14 cellular contexts compared by ENCODE assay signal in the genomic region with DNA sequence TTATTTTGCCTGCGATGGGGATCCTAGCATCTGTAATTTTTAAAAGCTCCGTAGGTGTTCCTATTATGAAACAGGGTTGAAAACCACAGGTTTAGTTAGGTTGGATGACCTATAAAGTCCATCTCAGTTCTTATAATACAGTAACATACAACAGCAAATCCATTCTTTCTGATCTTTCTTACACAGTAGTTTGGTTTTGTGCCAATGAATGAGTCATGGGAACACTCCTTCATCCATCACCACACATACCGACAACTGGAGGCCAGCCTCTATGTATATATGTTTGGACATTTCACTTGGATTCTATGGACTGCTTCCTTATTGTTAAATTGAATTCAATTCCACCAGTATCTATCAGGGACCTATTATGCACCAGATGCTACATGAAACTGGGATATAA.
A peak's percentile ranks its signal among the peaks of the same experiment; 100 is the strongest.
DNase-seq lines count a peak whose midpoint lies in the region; ATAC-seq and TF ChIP-seq lines count a peak whose summit lies in the region.
"Had no signal": no experiment of that assay in that cellular context is flagged by ENCODE, and none has a peak within 500 bp of the region (broad histone marks: within the 10 kb centered on the region; RNA-seq: fewer than 3 reads in every experiment).

No MANE protein-coding gene starts in this region.

- H3K4me3 ChIP-seq in AG10803 (ENCODE audit: low read length): no peak overlapping the region
- H3K4me3 ChIP-seq: BLaER1, upper lobe of right lung had no signal

- H3K27ac Mint-ChIP-seq in naive thymus-derived CD8-positive, alpha-beta T cell: peak overlapping the region in 1 of 10 donors; percentile 59
- H3K27ac Mint-ChIP-seq: activated CD8-positive, alpha-beta memory T cell treated with anti-CD3 and anti-CD28 coated beads, Interleukin-2, amount 10 ng/mL, durations not matched to agents 7 days and 5 days; activated naive CD8-positive, alpha-beta T cell treated with anti-CD3 and anti-CD28 coated beads, Interleukin-2, amount 50 U/mL, for 24 hours; T-helper 1 cell treated with Interleukin-12 subunit alpha and Interleukin-12 subunit beta and Interleukin-4 antibody, amounts not matched to agents 30 μg/mL and 1 μg/mL, for 36 hours had no signal

- no peaks in the 10 kb centered on the region for H3K27me3 Mint-ChIP-seq in naive thymus-derived CD8-positive, alpha-beta T cell
- H3K27me3 Mint-ChIP-seq: activated CD8-positive, alpha-beta memory T cell treated with anti-CD3 and anti-CD28 coated beads, Interleukin-2, amount 10 ng/mL, durations not matched to agents 7 days and 5 days; activated naive CD8-positive, alpha-beta T cell treated with anti-CD3 and anti-CD28 coated beads, Interleukin-2, amount 50 U/mL, for 24 hours had no signal

- peak; percentile 44 for DNase-seq in AG10803 (ENCODE audit: low read depth)
- peak; percentile 44 for DNase-seq in HS-5 (ENCODE audit: low read depth)
- peak; percentile 89 for DNase-seq in astrocyte of the hippocampus (ENCODE audit: low read depth, low spot score)
- peak; percentile 16 for DNase-seq in hepatic stellate cell (ENCODE audit: low spot score)
- DNase-seq in naive thymus-derived CD8-positive, alpha-beta T cell: no peak
- DNase-seq in NK-92 (lab: John Stamatoyannopoulos, UW; ENCODE audit: unreplicated experiment): no peak
- DNase-seq: activated CD8-positive, alpha-beta memory T cell treated with anti-CD3 and anti-CD28 coated beads, Interleukin-2, amount 10 ng/mL, durations not matched to agents 7 days and 5 days; activated naive CD8-positive, alpha-beta T cell treated with anti-CD3 and anti-CD28 coated beads, Interleukin-2, amount 50 U/mL, for 24 hours; KG1; upper lobe of right lung had no signal

- POLR2A ChIA-PET in naive thymus-derived CD8-positive, alpha-beta T cell (lab: Charles Lee): no interaction called here

- H3K9me3 Mint-ChIP-seq in naive thymus-derived CD8-positive, alpha-beta T cell: no peaks in the 10 kb centered on the region
- H3K9me3 Mint-ChIP-seq: activated naive CD8-positive, alpha-beta T cell treated with anti-CD3 and anti-CD28 coated beads, Interleukin-2, amount 50 U/mL, for 24 hours; T-helper 1 cell treated with Interleukin-12 subunit alpha and Interleukin-12 subunit beta and Interleukin-4 antibody, amounts not matched to agents 30 μg/mL and 1 μg/mL, for 36 hours had no signal

- ATAC-seq in HG03342 (IDR thresholded peaks at IDR 0.05; ENCODE audit: unreplicated experiment) (no peak), GM19351 (IDR thresholded peaks at IDR 0.05; ENCODE audit: unreplicated experiment) (no peak)
- no peak for ATAC-seq in naive thymus-derived CD8-positive, alpha-beta T cell
- ATAC-seq: activated CD8-positive, alpha-beta memory T cell treated with anti-CD3 and anti-CD28 coated beads, Interleukin-2, amount 10 ng/mL, durations not matched to agents 7 days and 5 days; activated naive CD8-positive, alpha-beta T cell treated with anti-CD3 and anti-CD28 coated beads, Interleukin-2, amount 50 U/mL, for 24 hours; upper lobe of right lung had no signal

- TF ChIP-seq CTCF in AG10803 (conservative IDR thresholded peaks at IDR 0.05; ENCODE audit: low read length): no peak

- peaks cover 0 to 28% (median 7%) of the 10 kb centered on the region in 3 donors for H3K36me3 Mint-ChIP-seq in naive thymus-derived CD8-positive, alpha-beta T cell
- H3K36me3 Mint-ChIP-seq: activated CD8-positive, alpha-beta memory T cell treated with anti-CD3 and anti-CD28 coated beads, Interleukin-2, amount 10 ng/mL, durations not matched to agents 7 days and 5 days had no signal

- H3K4me3 Mint-ChIP-seq in naive thymus-derived CD8-positive, alpha-beta T cell: no peak overlapping the region
- H3K4me3 Mint-ChIP-seq: activated CD8-positive, alpha-beta memory T cell treated with anti-CD3 and anti-CD28 coated beads, Interleukin-2, amount 10 ng/mL, durations not matched to agents 7 days and 5 days; activated naive CD8-positive, alpha-beta T cell treated with anti-CD3 and anti-CD28 coated beads, Interleukin-2, amount 50 U/mL, for 24 hours; T-helper 1 cell treated with Interleukin-12 subunit alpha and Interleukin-12 subunit beta and Interleukin-4 antibody, amounts not matched to agents 30 μg/mL and 1 μg/mL, for 36 hours had no signal

- H3K4me1 Mint-ChIP-seq in naive thymus-derived CD8-positive, alpha-beta T cell: peaks cover 0 to 2% (median 0%) of the 10 kb centered on the region in 4 donors
- H3K4me1 Mint-ChIP-seq: activated CD8-positive, alpha-beta memory T cell treated with anti-CD3 and anti-CD28 coated beads, Interleukin-2, amount 10 ng/mL, durations not matched to agents 7 days and 5 days; activated naive CD8-positive, alpha-beta T cell treated with anti-CD3 and anti-CD28 coated beads, Interleukin-2, amount 50 U/mL, for 24 hours had no signal

Comparison
In these comparisons a context has a peak if more than half of its experiments do, and no peak if none do; other contexts are left out.
1. DNase-seq: peak in AG10803 (single experiment), HS-5 (single experiment), astrocyte of the hippocampus (single experiment) and hepatic stellate cell (single experiment); none in naive thymus-derived CD8-positive, alpha-beta T cell (0 of 10) and NK-92 (single experiment).